ENCODE assay signal across 13 cellular contexts in the genomic region with DNA sequence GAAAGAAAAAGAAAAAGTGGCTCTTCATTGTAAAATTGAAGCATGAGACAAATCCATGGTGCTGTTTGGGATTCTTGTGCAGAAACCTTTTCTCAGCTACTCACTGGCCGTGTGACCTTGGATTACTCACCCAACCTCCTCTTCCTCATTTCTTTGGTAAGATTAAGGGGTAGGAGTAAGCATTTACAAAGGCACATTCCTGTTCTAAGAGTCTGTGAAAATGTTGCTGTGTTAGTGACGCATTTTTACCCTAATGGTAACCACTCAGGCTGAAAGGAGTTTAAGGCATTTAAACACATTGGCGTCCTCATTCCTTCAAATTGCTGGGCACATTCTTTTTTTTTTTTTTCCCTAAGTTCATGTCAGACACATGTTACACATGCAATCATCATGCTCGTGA. TPM values are rescaled to one million over a fixed set of nuclear protein-coding genes. Genes with fewer than 3 reads are reported as not detected.
DNase-seq lines count a peak whose midpoint lies in the region; ATAC-seq and TF ChIP-seq lines count a peak whose summit lies in the region.
"Had no signal": no experiment of that assay in that cellular context is flagged by ENCODE, and none has a peak within 500 bp of the region (broad histone marks: within the 10 kb centered on the region; RNA-seq: fewer than 3 reads in every experiment).

No MANE protein-coding gene starts in this region.

- TF ChIP-seq CTCF in cardiac fibroblast (IDR thresholded peaks at IDR 0.05; ENCODE audit: low read depth, low read length), result no peak
- no peak for TF ChIP-seq CTCF in neural crest cell (conservative IDR thresholded peaks at IDR 0.05)

- H3K27ac Mint-ChIP-seq in neural crest cell (ENCODE audit: unreplicated experiment), result peak overlapping the region; percentile 31
- no peak overlapping the region for H3K27ac Mint-ChIP-seq in stimulated activated effector memory CD8-positive, alpha-beta T cell treated with anti-CD3 and anti-CD28 coated beads, Interleukin-12 subunit alpha, Interleukin-12 subunit beta, amount 100 ng/mL, for 72 hours
- H3K27ac Mint-ChIP-seq: activated CD4-positive, alpha-beta T cell treated with anti-CD3 and anti-CD28 coated beads, Interleukin-2, amount 10 ng/mL, durations not matched to agents 7 days and 5 days; CD8-positive, alpha-beta T cell; dendritic cell treated with granulocyte-macrophage colony-stimulating factor and Interleukin-4, amounts not matched to agents 40 ng/mL and 50 ng/mL, for 4 days had no signal

- peak overlapping the region; percentile 75 for H3K4me3 Mint-ChIP-seq in neural crest cell
- no peak overlapping the region for H3K4me3 Mint-ChIP-seq in stimulated activated effector memory CD8-positive, alpha-beta T cell treated with anti-CD3 and anti-CD28 coated beads, Interleukin-12 subunit alpha, Interleukin-12 subunit beta, amount 100 ng/mL, for 72 hours
- H3K4me3 Mint-ChIP-seq: activated CD4-positive, alpha-beta T cell treated with anti-CD3 and anti-CD28 coated beads, Interleukin-2, amount 10 ng/mL, durations not matched to agents 7 days and 5 days; CD8-positive, alpha-beta T cell; dendritic cell treated with granulocyte-macrophage colony-stimulating factor and Interleukin-4, amounts not matched to agents 40 ng/mL and 50 ng/mL, for 4 days had no signal

- DNase-seq in CD1c-positive myeloid dendritic cell (ENCODE audit: extremely low spot score) (peak; percentile 23), NCI-H226 (peak; percentile 87), cardiac fibroblast (ENCODE audit: low read depth in 2 of 2) (peak; percentile 93), neural crest cell (ENCODE audit: low read depth, low spot score) (no peak), head of caudate nucleus (no peak)
- no peak for DNase-seq in stimulated activated effector memory CD8-positive, alpha-beta T cell treated with anti-CD3 and anti-CD28 coated beads, Interleukin-12 subunit alpha, Interleukin-12 subunit beta, amount 100 ng/mL, for 72 hours (ENCODE audit: low spot score in 2 of 2)
- DNase-seq: activated CD4-positive, alpha-beta T cell treated with anti-CD3 and anti-CD28 coated beads, Interleukin-2, amount 10 ng/mL, durations not matched to agents 7 days and 5 days; CD8-positive, alpha-beta T cell; right cardiac atrium; upper lobe of right lung had no signal

- H3K4me1 Mint-ChIP-seq in neural crest cell, result peaks cover 34% of the 10 kb centered on the region
- peaks cover 13% of the 10 kb centered on the region for H3K4me1 Mint-ChIP-seq in stimulated activated effector memory CD8-positive, alpha-beta T cell treated with anti-CD3 and anti-CD28 coated beads, Interleukin-12 subunit alpha, Interleukin-12 subunit beta, amount 100 ng/mL, for 72 hours

- H3K36me3 Mint-ChIP-seq in neural crest cell (ENCODE audit: low read depth), result peaks cover 11% of the 10 kb centered on the region
- no peaks in the 10 kb centered on the region for H3K36me3 Mint-ChIP-seq in stimulated activated effector memory CD8-positive, alpha-beta T cell treated with anti-CD3 and anti-CD28 coated beads, Interleukin-12 subunit alpha, Interleukin-12 subunit beta, amount 100 ng/mL, for 72 hours

- peaks cover 3% of the 10 kb centered on the region for H3K27me3 Mint-ChIP-seq in neural crest cell (ENCODE audit: low read depth)

- no peaks in the 10 kb centered on the region for H3K9me3 Mint-ChIP-seq in neural crest cell
- no peaks in the 10 kb centered on the region for H3K9me3 Mint-ChIP-seq in stimulated activated effector memory CD8-positive, alpha-beta T cell treated with anti-CD3 and anti-CD28 coated beads, Interleukin-12 subunit alpha, Interleukin-12 subunit beta, amount 100 ng/mL, for 72 hours
- H3K9me3 Mint-ChIP-seq: activated CD4-positive, alpha-beta T cell treated with anti-CD3 and anti-CD28 coated beads, Interleukin-2, amount 10 ng/mL, durations not matched to agents 7 days and 5 days; CD8-positive, alpha-beta T cell; dendritic cell treated with granulocyte-macrophage colony-stimulating factor and Interleukin-4, amounts not matched to agents 40 ng/mL and 50 ng/mL, for 4 days had no signal

- intact Hi-C loops in head of caudate nucleus (cut with DNase I), result no loop called here

- no peak overlapping the region for H3K4me3 ChIP-seq in cardiac fibroblast (replicated peaks in 1 of 2; ENCODE audit: low read depth in 2 of 2, low read length in 2 of 2)
- H3K4me3 ChIP-seq: upper lobe of right lung had no signal

- ATAC-seq in GM21360 (IDR thresholded peaks at IDR 0.05; ENCODE audit: unreplicated experiment), result no peak
- no peak for ATAC-seq in GM19023 (IDR thresholded peaks at IDR 0.05; ENCODE audit: unreplicated experiment)
- no peak for ATAC-seq in stimulated activated effector memory CD8-positive, alpha-beta T cell treated with anti-CD3 and anti-CD28 coated beads, Interleukin-12 subunit alpha, Interleukin-12 subunit beta, amount 100 ng/mL, for 72 hours
- ATAC-seq: CD8-positive, alpha-beta T cell; right cardiac atrium; upper lobe of right lung had no signal

RNA-seq across cellular contexts. Expression of a gene that starts 4.3 kb away (rescaled TPM):
- total RNA-seq in neural crest cell, result 82.7 and 92.7 TPM in 2 replicates
- total RNA-seq: CD8-positive, alpha-beta T cell had no signal

Comparison
In these comparisons a context has a peak if more than half of its experiments do, and no peak if none do; other contexts are left out.
1. DNase-seq: peak in CD1c-positive myeloid dendritic cell (single experiment), NCI-H226 (single experiment) and cardiac fibroblast (2 of 2); none in neural crest cell (single experiment), stimulated activated effector memory CD8-positive, alpha-beta T cell treated with anti-CD3 and anti-CD28 coated beads, Interleukin-12 subunit alpha, Interleukin-12 subunit beta, amount 100 ng/mL, for 72 hours (0 of 2) and head of caudate nucleus (0 of 42).